In the genomic region with DNA sequence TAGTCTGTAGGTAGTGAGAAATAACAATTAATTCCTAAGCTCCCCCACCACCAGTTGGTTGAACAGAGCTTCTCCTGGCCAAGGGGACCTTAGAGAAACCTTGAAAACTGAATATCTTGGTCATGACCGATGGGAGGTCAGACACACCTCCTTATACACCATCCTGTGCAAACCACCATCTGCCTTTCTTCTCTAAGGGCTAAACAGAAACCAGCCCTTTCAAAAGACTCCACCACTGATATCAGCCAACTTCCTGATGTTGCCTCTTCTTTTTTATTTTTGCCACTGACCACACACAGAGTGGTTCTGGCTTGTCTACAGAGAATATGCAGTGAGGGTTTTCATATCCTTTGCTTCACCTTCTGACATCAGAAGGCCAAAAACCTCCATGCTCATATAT, we compare ENCODE assay signal across 17 cellular contexts.
DNase-seq lines count a peak whose midpoint lies in the region; TF ChIP-seq lines count a peak whose summit lies in the region.
"Had no signal": no experiment of that assay in that cellular context is flagged by ENCODE, and none has a peak within 500 bp of the region (broad histone marks: within the 10 kb centered on the region; RNA-seq: fewer than 3 reads in every experiment).

No MANE protein-coding gene starts in this region.

- no peak overlapping the region for H2AFZ ChIP-seq in H9 (ENCODE audit: low read length)

- H4K91ac ChIP-seq in H9 (ENCODE audit: insufficient read length, low read depth, low read length), result no peak overlapping the region

- no peaks in the 10 kb centered on the region for H3K9me3 ChIP-seq in H9 (ENCODE audit: control insufficient read depth, low read depth, low read length)
- H3K9me3 ChIP-seq: BE2C, BLaER1, Caco-2 had no signal

- H2BK5ac ChIP-seq in H9 (ENCODE audit: insufficient read length, low read length), result no peak overlapping the region

- no peak overlapping the region for H3K56ac ChIP-seq in H9 (ENCODE audit: insufficient read length, low read depth, low read length)

- peaks cover 6 to 16% of the 10 kb centered on the region in 2 experiments; a peak in 4 of 5 replicates for H3K9me3 Mint-ChIP-seq in H9
- H3K9me3 Mint-ChIP-seq: CD4-positive, alpha-beta T cell had no signal

- no peak overlapping the region for H3T11ph ChIP-seq in H9 (ENCODE audit: low read length)

- H4K5ac ChIP-seq in H9 (ENCODE audit: insufficient read length, low read depth, low read length), result no peak overlapping the region

- H3K4me1 Mint-ChIP-seq in H9, result peaks cover 4 to 15% of the 10 kb centered on the region in 2 experiments
- H3K4me1 Mint-ChIP-seq: CD14-positive monocyte had no signal

- H3K27ac Mint-ChIP-seq in H9, result peak overlapping the region in 1 of 3 experiments; percentile 37; a peak in 1 of 7 replicates
- H3K27ac Mint-ChIP-seq: CD14-positive monocyte; CD4-positive, alpha-beta T cell; CD8-positive, alpha-beta T cell had no signal

- H3K27me3 ChIP-seq in H9 (ENCODE audit: insufficient read depth, low read length), result no peaks in the 10 kb centered on the region
- H3K27me3 ChIP-seq: BE2C, BLaER1 had no signal

- no peak overlapping the region for H4K8ac ChIP-seq in H9 (replicated peaks; ENCODE audit: insufficient read length, low read depth, low read length)

- no CpG with 5 or more reads among the region's 1 CpG for WGBS in H9 (ENCODE audit: extremely low coverage, insufficient read length, low lambda C conversion rate)

- H2BK20ac ChIP-seq in H9 (ENCODE audit: low read depth, low read length, poor library complexity, severe bottlenecking), result no peak overlapping the region

- H3K18ac ChIP-seq in H9 (ENCODE audit: insufficient read length, low read depth, low read length), result no peak overlapping the region

- no peak overlapping the region for H3K4me2 ChIP-seq in H9 (ENCODE audit: insufficient read depth, insufficient read length, low read length)
- H3K4me2 ChIP-seq: BLaER1 had no signal

- no peak overlapping the region for H3K4me3 Mint-ChIP-seq in H9
- H3K4me3 Mint-ChIP-seq: CD14-positive monocyte; CD4-positive, alpha-beta T cell; CD8-positive, alpha-beta T cell had no signal

- no peak overlapping the region for H3K14ac ChIP-seq in H9 (ENCODE audit: insufficient read depth, low read length)

- H3K4ac ChIP-seq in H9 (ENCODE audit: low read depth, low read length), result no peak overlapping the region

- no peaks in the 10 kb centered on the region for H3K79me2 ChIP-seq in H9 (ENCODE audit: insufficient read depth, low read length)

- H3K27ac ChIP-seq in H9 (ENCODE audit: insufficient read length, low read depth, low read length), result no peak overlapping the region
- H3K27ac ChIP-seq: BLaER1 had no signal

- TF ChIP-seq CTCF in H9 (conservative IDR thresholded peaks at IDR 0.05), result no peak

- H2AK5ac ChIP-seq in H9 (ENCODE audit: insufficient read length, low read length), result no peak overlapping the region

- H3K36me3 Mint-ChIP-seq in H9 (ENCODE audit: insufficient read depth in 1 of 3, low read depth in 3 of 3), result peaks cover 5 to 15% (median 9%) of the 10 kb centered on the region in 3 experiments; a peak in 6 of 7 replicates
- H3K36me3 Mint-ChIP-seq: CD14-positive monocyte; CD8-positive, alpha-beta T cell had no signal

- H3K23me2 ChIP-seq in H9 (ENCODE audit: insufficient read length, low read depth, low read length, poor library complexity, severe bottlenecking), result no peaks in the 10 kb centered on the region

- H2BK12ac ChIP-seq in H9 (ENCODE audit: insufficient read length, low read depth, low read length), result no peak overlapping the region

- no peak overlapping the region for H3K23ac ChIP-seq in H9 (ENCODE audit: insufficient read length, low read depth, low read length)

- H3K79me1 ChIP-seq in H9 (ENCODE audit: insufficient read depth, low read depth, low read length, poor library complexity, severe bottlenecking), result no peaks in the 10 kb centered on the region

- H4K20me1 ChIP-seq in H9 (ENCODE audit: control insufficient read depth, insufficient read depth, insufficient read length), result no peaks in the 10 kb centered on the region
- H4K20me1 ChIP-seq: BLaER1 had no signal

- H3K9ac ChIP-seq in H9 (ENCODE audit: extremely low read depth, insufficient read length, low read length), result no peak overlapping the region
- H3K9ac ChIP-seq: BLaER1 had no signal

- peaks cover 2% of the 10 kb centered on the region; the same call in 1 of the 2 replicates for H3K4me1 ChIP-seq in H9 (ENCODE audit: insufficient read depth, low read length)
- H3K4me1 ChIP-seq: BE2C, BLaER1 had no signal

- DNase-seq in NAMALWA (ENCODE audit: low spot score) (peak; percentile 9), OCI-M1 (lab: John Stamatoyannopoulos, UW) (peak; percentile 3), H9 (no peak), CD1c-positive myeloid dendritic cell (ENCODE audit: extremely low spot score) (no peak), NCI-H748 (lab: John Stamatoyannopoulos, UW; ENCODE audit: unreplicated experiment) (no peak)
- DNase-seq: 8988T; ACHN; BE2C; C1 segment of cervical spinal cord; Caco-2; Calu3; CD4-positive, alpha-beta T cell; CD8-positive, alpha-beta T cell; DMS79 treated with DMSO at 0.1 percent for 48 hours; GF-D8 had no signal

- H2BK120ac ChIP-seq in H9 (ENCODE audit: low read depth, low read length, poor library complexity, severe bottlenecking), result no peak overlapping the region

- H2BK15ac ChIP-seq in H9 (ENCODE audit: low read depth, low read length), result no peak overlapping the region

- H3K27me3 Mint-ChIP-seq in H9 (ENCODE audit: low read depth), result no peaks in the 10 kb centered on the region
- H3K27me3 Mint-ChIP-seq: CD4-positive, alpha-beta T cell had no signal

Comparison
In these comparisons a context has a peak if more than half of its experiments do, and no peak if none do; other contexts are left out.
1. DNase-seq: peak in NAMALWA (single experiment) and OCI-M1 (single experiment); none in H9 (single experiment), CD1c-positive myeloid dendritic cell (single experiment) and NCI-H748 (single experiment).